8 cellular contexts compared by ENCODE assay signal in genomic region chr1:220529530-220529920, GRCh38. TPM values are rescaled to one million over a fixed set of nuclear protein-coding genes. Genes with fewer than 3 reads are reported as not detected.
DNase-seq lines count a peak whose midpoint lies in the region; ATAC-seq and TF ChIP-seq lines count a peak whose summit lies in the region.
"Had no signal": no experiment of that assay in that cellular context is flagged by ENCODE, and none has a peak within 500 bp of the region (broad histone marks: within the 10 kb centered on the region; RNA-seq: fewer than 3 reads in every experiment).

No MANE protein-coding gene starts in this region.

- H3K4me3 Mint-ChIP-seq in activated B cell treated with CpG ODN at 0.5 μM for 24 hours = peak overlapping the region; percentile 76

- no peak overlapping the region for H3K27ac Mint-ChIP-seq in activated B cell treated with CpG ODN at 0.5 μM for 24 hours

- TF ChIP-seq CTCF in HEK293 (tag by site-specific recombination; IDR thresholded peaks at IDR 0.05) = no peak
- TF ChIP-seq CTCF in activated B cell treated with CpG ODN at 0.5 μM for 24 hours (IDR thresholded peaks at IDR 0.05) = no peak
- no peak for TF ChIP-seq CTCF in spleen (IDR thresholded peaks at IDR 0.05 in 8 of 11, conservative IDR thresholded peaks at IDR 0.05 in 3 of 11)

- peaks cover 2% of the 10 kb centered on the region for H3K36me3 Mint-ChIP-seq in activated B cell treated with CpG ODN at 0.5 μM for 24 hours (ENCODE audit: low read depth)

- H3K4me1 ChIP-seq in HEK293 (ENCODE audit: control insufficient read depth, insufficient read depth, low read length) (peaks cover 7% of the 10 kb centered on the region; the same call in 1 of the 2 replicates), iPS-15b (ENCODE audit: control insufficient read depth, insufficient read depth, low read length) (peaks cover 2% of the 10 kb centered on the region), spleen (peaks cover 0 to 35% (median 10%) of the 10 kb centered on the region in 6 donors)

- POLR2A ChIA-PET in HEK293 (lab: Yijun Ruan, JAX) = no interaction called here
- POLR2A ChIA-PET in activated B cell treated with CpG ODN at 0.5 μM for 24 hours (lab: Charles Lee) = no interaction called here

- intact Hi-C loops in activated B cell treated with CpG ODN at 0.5 μM for 24 hours (cut with micrococcal nuclease) (loop anchor here (2.0 to 5.0 kb wide), 3 partner anchors 233 to 307 kb away; no protein-coding TSS in a partner anchor), spleen (cut with DNase I; ENCODE audit: low total_unique reads) (no loop called here)

- H3K9me3 ChIP-seq in HEK293 (ENCODE audit: control insufficient read depth, insufficient read depth, low read depth, low read length) = no peaks in the 10 kb centered on the region
- no peaks in the 10 kb centered on the region for H3K9me3 ChIP-seq in iPS-15b (ENCODE audit: control insufficient read depth, insufficient read depth, low read length)
- peaks cover 0 to 16% (median 6%) of the 10 kb centered on the region in 8 donors for H3K9me3 ChIP-seq in spleen

- H3K4me3 ChIP-seq in HEK293 (ENCODE audit: low read depth, low read length) = peak overlapping the region; percentile 99
- H3K4me3 ChIP-seq in iPS-15b (ENCODE audit: low read depth, low read length) = peak overlapping the region; percentile 93
- peak overlapping the region in 7 of 8 donors; percentile 57 to 80 (median 72) for H3K4me3 ChIP-seq in spleen

- no peak for ATAC-seq in activated B cell treated with CpG ODN at 0.5 μM for 24 hours (ENCODE audit: low read depth)
- no peak for ATAC-seq in HG03432 (IDR thresholded peaks at IDR 0.05; ENCODE audit: unreplicated experiment)

- no peak overlapping the region for H3K27ac ChIP-seq in HEK293 (ENCODE audit: extremely low read depth, low read depth, low read length)
- peak overlapping the region in 3 of 8 donors; percentile 76 to 83 (median 82) for H3K27ac ChIP-seq in spleen

- H3K36me3 ChIP-seq in HEK293 (ENCODE audit: control insufficient read depth in 2 of 2, insufficient read depth in 1 of 2, low read length in 2 of 2) = no peaks in the 10 kb centered on the region
- H3K36me3 ChIP-seq in iPS-15b (ENCODE audit: control insufficient read depth, insufficient read depth, low read length) = no peaks in the 10 kb centered on the region
- H3K36me3 ChIP-seq in spleen = no peaks in the 10 kb centered on the region

- no peak for TF ChIP-seq POLR2A in spleen (IDR thresholded peaks at IDR 0.05)

- WGBS in spleen, 5 donors = 46 to 63% (median 49%) methylated on average over 3 of the region's 3 CpGs

- H3K27me3 Mint-ChIP-seq in activated B cell treated with CpG ODN at 0.5 μM for 24 hours = peaks cover 26% of the 10 kb centered on the region

- DNase-seq in activated B cell treated with CpG ODN at 0.5 μM for 24 hours = no peak
- no peak for DNase-seq in spleen
- DNase-seq in EL = no peak
- no peak for DNase-seq in T-helper 9 cell
- DNase-seq: IMR-90 had no signal

- CTCF ChIA-PET in HEK293 (lab: Yijun Ruan, JAX) (interaction anchor here (0.6 to 0.7 kb wide), 2 partner anchors 198 to 205 kb away, joined by 3 read pairs; no protein-coding TSS in a partner anchor), activated B cell treated with CpG ODN at 0.5 μM for 24 hours (lab: Charles Lee) (no interaction called here)

- H3K9me3 Mint-ChIP-seq in activated B cell treated with CpG ODN at 0.5 μM for 24 hours = peaks cover 10% of the 10 kb centered on the region

- H3K4me1 Mint-ChIP-seq in activated B cell treated with CpG ODN at 0.5 μM for 24 hours = peaks cover 21% of the 10 kb centered on the region

- peak overlapping the region; percentile 82 for H3K9ac ChIP-seq in iPS-15b (ENCODE audit: low read depth, low read length)

- peaks cover 8% of the 10 kb centered on the region for H3K27me3 ChIP-seq in iPS-15b (ENCODE audit: control insufficient read depth, insufficient read depth, low read length)
- peaks cover 0 to 76% (median 26%) of the 10 kb centered on the region in 7 donors for H3K27me3 ChIP-seq in spleen (replicated peaks in 1 of 7)

TF ChIP-seq in HEK293, 187 proteins besides CTCF, POLR2A, EP300 and RAD21:
- TF ChIP-seq ZFP41 (tag by site-specific recombination; IDR thresholded peaks at IDR 0.05; ENCODE audit: borderline replicate concordance) = no peak
- no peak for TF ChIP-seq ZBTB21 (tag by site-specific recombination; IDR thresholded peaks at IDR 0.05)
- TF ChIP-seq ZNF366 (tag by site-specific recombination; conservative IDR thresholded peaks at IDR 0.05) = 0 out of 2 replicates have a peak, but pooled peaks have one; percentile 7
TF ChIP-seq in HEK293: peak in this region for 1.

RNA-seq across cellular contexts. Expression of gene MARK1, which starts 1.6 kb away (rescaled TPM):
- total RNA-seq in activated B cell treated with CpG ODN at 0.5 μM for 24 hours (3.8 and 5.7 TPM in 2 replicates), spleen (1 to 10 TPM; 2.1 to 3.9 (median 2.6) TPM)
- polyA plus RNA-seq in spleen = 1 to 10 TPM in 1 of 3 donors, under 1 TPM in 2; 0.59 to 1.2 (median 0.63) TPM
- total RNA-seq: IMR-90 had no signal
- polyA plus RNA-seq: IMR-90 had no signal
